34 cellular contexts compared by ENCODE assay signal in genomic region chr3:120858501-120858900, GRCh38. TPM values are rescaled to one million over a fixed set of nuclear protein-coding genes. Genes with fewer than 3 reads are reported as not detected.
"Had no signal": no experiment of that assay in that cellular context is flagged by ENCODE, and none has a peak within 500 bp of the region (broad histone marks: within the 10 kb centered on the region; RNA-seq: fewer than 3 reads in every experiment).

No MANE protein-coding gene starts in this region.

- H2AFZ ChIP-seq: neural progenitor cell, parathyroid adenoma had no signal

- H3K4me1 Mint-ChIP-seq: activated CD4-positive, alpha-beta memory T cell treated with anti-CD3 and anti-CD28 coated beads, Interleukin-2, amount 10 ng/mL, durations not matched to agents 7 days and 5 days; activated CD4-positive, alpha-beta T cell treated with anti-CD3 and anti-CD28 coated beads, Interleukin-2, amount 10 ng/mL, durations not matched to agents 7 days and 5 days; activated naive CD4-positive, alpha-beta T cell treated with anti-CD3 and anti-CD28 coated beads, Interleukin-2, amount 50 U/mL, for 24 hours; activated naive CD8-positive, alpha-beta T cell treated with anti-CD3 and anti-CD28 coated beads, Interleukin-2, amount 50 U/mL, for 24 hours; memory B cell; naive thymus-derived CD4-positive, alpha-beta T cell; stimulated activated memory B cell treated with anti-CD40 and anti-IgM and Interleukin-4, amounts not matched to agents 10 μg/mL and 1 μg/mL and 100 μg/mL, for 72 hours; stimulated activated naive CD8-positive, alpha-beta T cell treated with anti-CD3 and anti-CD28 coated beads, Interleukin-15, amount 100 ng/mL, for 72 hours had no signal

- H3K4me2 ChIP-seq: neural progenitor cell, smooth muscle cell had no signal

- H3K4me3 ChIP-seq: breast epithelium, heart right ventricle, neural progenitor cell, psoas muscle, sigmoid colon, smooth muscle cell, vagina had no signal

- H3K27me3 ChIP-seq: breast epithelium, neural progenitor cell, sigmoid colon, vagina had no signal

- H3K36me3 ChIP-seq: breast epithelium, heart right ventricle, neural progenitor cell, sigmoid colon, vagina had no signal

- H3K9me3 ChIP-seq: breast epithelium, heart right ventricle, psoas muscle, sigmoid colon, vagina had no signal

- H3K79me2 ChIP-seq: parathyroid adenoma had no signal

- H3K9me3 Mint-ChIP-seq: activated CD4-positive, alpha-beta memory T cell treated with anti-CD3 and anti-CD28 coated beads, Interleukin-2, amount 10 ng/mL, durations not matched to agents 7 days and 5 days; activated CD4-positive, alpha-beta T cell treated with anti-CD3 and anti-CD28 coated beads, Interleukin-2, amount 10 ng/mL, durations not matched to agents 7 days and 5 days; activated naive CD4-positive, alpha-beta T cell treated with anti-CD3 and anti-CD28 coated beads, Interleukin-2, amount 50 U/mL, for 24 hours; activated naive CD8-positive, alpha-beta T cell treated with anti-CD3 and anti-CD28 coated beads, Interleukin-2, amount 50 U/mL, for 24 hours; activated T-cell treated with anti-CD3 and anti-CD28 coated beads, Interleukin-2, amount 50 U/mL, for 4 hours; activated T-helper 2 cell treated with anti-CD3 and anti-CD28 coated beads, Interferon-gamma antibody, Interleukin-2, Interleukin-4, amounts not matched to agents 10 μg/mL and 5 μg/mL and 100 μg/mL, durations not matched to agents 14 hours and 24 hours and 36 hours; memory B cell; neural progenitor cell; stimulated activated memory B cell treated with anti-CD40 and anti-IgM and Interleukin-4, amounts not matched to agents 10 μg/mL and 1 μg/mL and 100 μg/mL, for 72 hours; stimulated activated naive CD8-positive, alpha-beta T cell treated with anti-CD3 and anti-CD28 coated beads, Interleukin-15, amount 100 ng/mL, for 72 hours; type B pancreatic cell; WTC11 had no signal

- FAIRE-seq: colon had no signal

- DNase-seq: activated CD4-positive, alpha-beta memory T cell treated with anti-CD3 and anti-CD28 coated beads, Interleukin-2, amount 10 ng/mL, durations not matched to agents 7 days and 5 days; activated CD4-positive, alpha-beta T cell treated with anti-CD3 and anti-CD28 coated beads for 1 hour; activated CD4-positive, alpha-beta T cell treated with anti-CD3 and anti-CD28 coated beads, Interleukin-2, amount 10 ng/mL, durations not matched to agents 7 days and 5 days; activated naive CD8-positive, alpha-beta T cell treated with anti-CD3 and anti-CD28 coated beads, Interleukin-2, amount 50 U/mL, for 24 hours; activated T-cell treated with anti-CD3 and anti-CD28 coated beads, Interleukin-2, amount 50 U/mL, for 4 hours; amygdala; dermis blood vessel endothelial cell; effector CD4-positive, alpha-beta T cell; foreskin fibroblast; heart right ventricle; midbrain; naive thymus-derived CD4-positive, alpha-beta T cell; occipital lobe; psoas muscle; sigmoid colon; stimulated activated CD4-positive, alpha-beta T cell treated with anti-CD3 and anti-CD28 coated beads, Interleukin-1b, Interleukin-23, amount 100 ng/mL, for 48 hours; stimulated activated CD4-positive, alpha-beta T cell treated with anti-CD3 and anti-CD28 coated beads, Interleukin-4, amount 100 ng/mL, for 4 hours; stimulated activated CD8-positive, alpha-beta memory T cell treated with anti-CD3 and anti-CD28 coated beads, Interleukin-4, amount 100 ng/mL, for 48 hours; stimulated activated naive CD8-positive, alpha-beta T cell treated with anti-CD3 and anti-CD28 coated beads, Interleukin-15, amount 100 ng/mL, for 72 hours; substantia nigra; T-helper 2 cell had no signal

- H3K27ac Mint-ChIP-seq: activated CD4-positive, alpha-beta memory T cell treated with anti-CD3 and anti-CD28 coated beads, Interleukin-2, amount 10 ng/mL, durations not matched to agents 7 days and 5 days; activated CD4-positive, alpha-beta T cell treated with anti-CD3 and anti-CD28 coated beads, Interleukin-2, amount 10 ng/mL, durations not matched to agents 7 days and 5 days; activated naive CD4-positive, alpha-beta T cell treated with anti-CD3 and anti-CD28 coated beads, Interleukin-2, amount 50 U/mL, for 24 hours; activated naive CD8-positive, alpha-beta T cell treated with anti-CD3 and anti-CD28 coated beads, Interleukin-2, amount 50 U/mL, for 24 hours; activated T-helper 2 cell treated with anti-CD3 and anti-CD28 coated beads, Interferon-gamma antibody, Interleukin-2, Interleukin-4, amounts not matched to agents 10 μg/mL and 5 μg/mL and 100 μg/mL, durations not matched to agents 14 hours and 24 hours and 36 hours; memory B cell; naive thymus-derived CD4-positive, alpha-beta T cell; neural progenitor cell; stimulated activated memory B cell treated with anti-CD40 and anti-IgM and Interleukin-4, amounts not matched to agents 10 μg/mL and 1 μg/mL and 100 μg/mL, for 72 hours; type B pancreatic cell; WTC11 had no signal

- H3K27ac ChIP-seq: breast epithelium, heart right ventricle, neural progenitor cell, parathyroid adenoma, psoas muscle, sigmoid colon, vagina had no signal

- H3K4me3 Mint-ChIP-seq: activated CD4-positive, alpha-beta memory T cell treated with anti-CD3 and anti-CD28 coated beads, Interleukin-2, amount 10 ng/mL, durations not matched to agents 7 days and 5 days; activated CD4-positive, alpha-beta T cell treated with anti-CD3 and anti-CD28 coated beads, Interleukin-2, amount 10 ng/mL, durations not matched to agents 7 days and 5 days; activated naive CD4-positive, alpha-beta T cell treated with anti-CD3 and anti-CD28 coated beads, Interleukin-2, amount 50 U/mL, for 24 hours; activated naive CD8-positive, alpha-beta T cell treated with anti-CD3 and anti-CD28 coated beads, Interleukin-2, amount 50 U/mL, for 24 hours; activated T-cell treated with anti-CD3 and anti-CD28 coated beads, Interleukin-2, amount 50 U/mL, for 4 hours; memory B cell; naive thymus-derived CD4-positive, alpha-beta T cell; neural progenitor cell; stimulated activated memory B cell treated with anti-CD40 and anti-IgM and Interleukin-4, amounts not matched to agents 10 μg/mL and 1 μg/mL and 100 μg/mL, for 72 hours; stimulated activated naive CD8-positive, alpha-beta T cell treated with anti-CD3 and anti-CD28 coated beads, Interleukin-15, amount 100 ng/mL, for 72 hours; type B pancreatic cell; WTC11 had no signal

- H3K4me1 ChIP-seq: breast epithelium, heart right ventricle, neural progenitor cell, parathyroid adenoma, psoas muscle, vagina had no signal

- H3K36me3 Mint-ChIP-seq: activated naive CD4-positive, alpha-beta T cell treated with anti-CD3 and anti-CD28 coated beads, Interleukin-2, amount 50 U/mL, for 24 hours; memory B cell; naive thymus-derived CD4-positive, alpha-beta T cell; neural progenitor cell; stimulated activated memory B cell treated with anti-CD40 and anti-IgM and Interleukin-4, amounts not matched to agents 10 μg/mL and 1 μg/mL and 100 μg/mL, for 72 hours; type B pancreatic cell; WTC11 had no signal

- ATAC-seq: activated naive CD8-positive, alpha-beta T cell treated with anti-CD3 and anti-CD28 coated beads, Interleukin-2, amount 50 U/mL, for 24 hours; activated T-cell treated with anti-CD3 and anti-CD28 coated beads, Interleukin-2, amount 50 U/mL, for 4 hours; heart right ventricle; naive thymus-derived CD4-positive, alpha-beta T cell; psoas muscle; stimulated activated memory B cell treated with anti-CD40 and anti-IgM and Interleukin-4, amounts not matched to agents 10 μg/mL and 1 μg/mL and 100 μg/mL, for 72 hours; stimulated activated naive CD8-positive, alpha-beta T cell treated with anti-CD3 and anti-CD28 coated beads, Interleukin-15, amount 100 ng/mL, for 72 hours; WTC11 had no signal

- H3K9ac ChIP-seq: neural progenitor cell, parathyroid adenoma had no signal

RNA-seq across cellular contexts. Expression of gene STXBP5L, which starts 49.5 kb away (rescaled TPM):
- total RNA-seq: activated CD4-positive, alpha-beta memory T cell treated with anti-CD3 and anti-CD28 coated beads, Interleukin-2, amount 10 ng/mL, durations not matched to agents 7 days and 5 days; activated CD4-positive, alpha-beta T cell treated with anti-CD3 and anti-CD28 coated beads, Interleukin-2, amount 10 ng/mL, durations not matched to agents 7 days and 5 days; activated T-cell treated with anti-CD3 and anti-CD28 coated beads, Interleukin-2, amount 50 U/mL, for 4 hours; activated T-helper 2 cell treated with anti-CD3 and anti-CD28 coated beads, Interferon-gamma antibody, Interleukin-2, Interleukin-4, amounts not matched to agents 10 μg/mL and 5 μg/mL and 100 μg/mL, durations not matched to agents 14 hours and 24 hours and 36 hours; dermis blood vessel endothelial cell; epithelial cell of proximal tubule; heart right ventricle; naive thymus-derived CD4-positive, alpha-beta T cell; psoas muscle had no signal
- polyA plus RNA-seq: heart right ventricle; naive thymus-derived CD4-positive, alpha-beta T cell had no signal
